14 cellular contexts compared by ENCODE assay signal in the genomic region with DNA sequence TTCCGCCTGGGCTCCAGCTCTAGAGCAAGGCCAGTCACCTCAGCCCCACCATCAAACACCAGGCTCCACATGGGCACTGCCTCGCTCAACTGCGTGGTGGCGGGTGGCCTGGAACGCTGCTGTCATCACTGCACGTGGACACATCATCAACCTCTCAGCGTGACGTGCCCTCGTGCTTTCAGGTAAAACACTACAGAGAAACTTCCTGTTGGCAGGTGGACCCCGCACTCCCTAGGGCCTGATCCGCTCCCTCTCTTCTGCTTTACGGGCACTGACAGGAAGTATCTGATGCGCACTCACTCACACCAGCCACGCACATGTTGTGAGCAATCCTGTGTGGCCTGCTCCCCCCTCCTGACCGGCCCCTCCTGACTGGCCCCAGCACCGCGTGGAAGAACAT.
DNase-seq lines count a peak whose midpoint lies in the region; ATAC-seq, FAIRE-seq and TF ChIP-seq lines count a peak whose summit lies in the region.
"Had no signal": no experiment of that assay in that cellular context is flagged by ENCODE, and none has a peak within 500 bp of the region (broad histone marks: within the 10 kb centered on the region; RNA-seq: fewer than 3 reads in every experiment).

No MANE protein-coding gene starts in this region.

- no peak for DNase-seq in Calu3
- DNase-seq in KBM-7, result peak; percentile 47
- DNase-seq in K562 (ENCODE audit: extremely low read depth in 1 of 4, low spot score in 3 of 4), result no peak
- no peak for DNase-seq in natural killer cell
- DNase-seq in colonic mucosa, result no peak
- no peak for DNase-seq in C1 segment of cervical spinal cord (lab: John Stamatoyannopoulos, UW)
- no peak for DNase-seq in hippocampal formation (lab: John Stamatoyannopoulos, UW)
- no peak for DNase-seq in NCI-H1694 treated with DMSO at 0.1 percent for 48 hours (lab: John Stamatoyannopoulos, UW)
- DNase-seq: cortex of kidney, DMS53, left ventricle myocardium superior, NCI-H526 had no signal

- H3K9me1 ChIP-seq in K562 (ENCODE audit: control insufficient read depth, insufficient read depth, low read length), result peaks cover 21% of the 10 kb centered on the region

- FAIRE-seq in K562 (lab: Jason Lieb, UNC), result no peak
- FAIRE-seq: frontal cortex had no signal

- H3K9ac ChIP-seq in K562 (ENCODE audit: insufficient read depth in 1 of 2, low read depth in 2 of 2, low read length in 2 of 2), result peak overlapping the region in 1 of 2 experiments; percentile 83; a peak in 2 of 4 replicates
- H3K9ac ChIP-seq in colonic mucosa (ENCODE audit: low read depth in 2 of 2, low read length in 2 of 2), result no peak overlapping the region

- no peak for TF ChIP-seq POLR2A in K562 (conservative IDR thresholded peaks at IDR 0.05)

- TF ChIP-seq RAD21 in K562 (CRISPR knock-in tag; conservative IDR thresholded peaks at IDR 0.05 in 1 of 2, IDR thresholded peaks at IDR 0.05 in 1 of 2), result no peak

- H3K9me3 Mint-ChIP-seq in Calu3 (ENCODE audit: low read depth, unreplicated experiment) (no peaks in the 10 kb centered on the region), natural killer cell (no peaks in the 10 kb centered on the region)

- WGBS in K562 (ENCODE audit: insufficient coverage, low coverage, missing lambda C conversion rate), result 95% methylated on average over 16 of the region's 17 CpGs

- POLR2A ChIA-PET in K562 (lab: Yijun Ruan, JAX), result interaction anchor here (0.6 to 1.1 kb wide), 3 partner anchors 10 to 109 kb away, joined by 3 read pairs; no protein-coding TSS in a partner anchor

- H3K79me2 ChIP-seq in K562 (ENCODE audit: control insufficient read depth, insufficient read depth, low read length), result peaks cover 92% of the 10 kb centered on the region

- no peak overlapping the region for H3K4me2 ChIP-seq in K562 (ENCODE audit: insufficient read depth, low read length)

- TF ChIP-seq CTCF in Calu3 (IDR thresholded peaks at IDR 0.05; ENCODE audit: unreplicated experiment) (no peak), K562 (IDR thresholded peaks at IDR 0.05 in 2 of 3, conservative IDR thresholded peaks at IDR 0.05 in 1 of 3; ENCODE audit: insufficient read depth in 2 of 3, low read depth in 1 of 3, low read length in 3 of 3) (no peak), natural killer cell (IDR thresholded peaks at IDR 0.05) (no peak), colonic mucosa (IDR thresholded peaks at IDR 0.05) (no peak)

- H3K27me3 Mint-ChIP-seq in Calu3 (ENCODE audit: unreplicated experiment) (no peaks in the 10 kb centered on the region), natural killer cell (ENCODE audit: low read depth in 2 of 2) (no peaks in the 10 kb centered on the region)

- H4K20me1 ChIP-seq in K562 (replicated peaks; ENCODE audit: control insufficient read depth, insufficient read depth, low read length), result peaks cover 82% of the 10 kb centered on the region

- ATAC-seq in K562 (no peak), natural killer cell (peak; percentile 23 to 54 (median 30))
- ATAC-seq: left ventricle myocardium superior had no signal

- H3K4me1 ChIP-seq in K562 (replicated peaks in 1 of 2; ENCODE audit: control insufficient read depth in 2 of 2, insufficient read depth in 2 of 2, low read length in 2 of 2) (peaks cover 33 to 50% of the 10 kb centered on the region in 2 experiments), colonic mucosa (peaks cover under 1% of the 10 kb centered on the region)
- H3K4me1 ChIP-seq: SJSA1 had no signal

- no peak for TF ChIP-seq EP300 in K562 (IDR thresholded peaks at IDR 0.05; ENCODE audit: low read length)

- H3K4me3 ChIP-seq in K562, result no peak overlapping the region
- H3K4me3 ChIP-seq in colonic mucosa, result no peak overlapping the region
- H3K4me3 ChIP-seq: SJSA1 had no signal

- CTCF ChIA-PET in Calu3 (lab: Charles Lee) (no interaction called here), K562 (lab: Yijun Ruan, JAX; ENCODE audit: low intra/inter-chr PET ratio) (no interaction called here)

- no peaks in the 10 kb centered on the region for H3K9me3 ChIP-seq in K562 (replicated peaks; ENCODE audit: control insufficient read depth, insufficient read depth, low read depth, low read length)
- no peaks in the 10 kb centered on the region for H3K9me3 ChIP-seq in colonic mucosa
- H3K9me3 ChIP-seq: SJSA1 had no signal

- H3K27me3 ChIP-seq in K562 (ENCODE audit: control insufficient read depth in 2 of 2, insufficient read depth in 2 of 2, low read length in 2 of 2) (no peaks in the 10 kb centered on the region), colonic mucosa (no peaks in the 10 kb centered on the region)
- H3K27me3 ChIP-seq: SJSA1 had no signal

- peaks cover 35% of the 10 kb centered on the region for H3K36me3 Mint-ChIP-seq in Calu3 (ENCODE audit: insufficient read depth, unreplicated experiment)
- H3K36me3 Mint-ChIP-seq in natural killer cell, result no peaks in the 10 kb centered on the region

- peaks cover 44% of the 10 kb centered on the region for H3K4me1 Mint-ChIP-seq in Calu3 (ENCODE audit: low read depth, unreplicated experiment)
- H3K4me1 Mint-ChIP-seq in natural killer cell, result peaks cover 62 to 71% of the 10 kb centered on the region in 2 donors

- intact Hi-C loops in Calu3 (cut with micrococcal nuclease; ENCODE audit: unreplicated experiment) (no loop called here), K562 (cut with micrococcal nuclease) (no loop called here), natural killer cell (cut with micrococcal nuclease) (no loop called here), colonic mucosa (cut with DNase I) (no loop called here)

- in situ Hi-C loops in KBM-7 (cut with MboI; ENCODE audit: low pct_unique_long_range_greater_than_20kb, low sequenced_read_pairs) (no loop called here), K562 (cut with MboI) (no loop called here)

- no peak overlapping the region for H2AFZ ChIP-seq in K562 (ENCODE audit: low read depth, low read length)

- BruUV-seq in Calu3 (replicated peaks; lab: Mats Ljungman, UMichigan) (no TSS peak), K562 (replicated peaks; lab: Mats Ljungman, UMichigan) (no TSS peak)

- H3K27ac ChIP-seq in K562 (ENCODE audit: extremely low read depth, low read depth, low read length), result no peak overlapping the region
- no peak overlapping the region for H3K27ac ChIP-seq in colonic mucosa
- H3K27ac ChIP-seq: SJSA1 had no signal

- no peak overlapping the region for H3K4me3 Mint-ChIP-seq in Calu3 (ENCODE audit: low read depth, unreplicated experiment)
- H3K4me3 Mint-ChIP-seq in natural killer cell, result peak overlapping the region; percentile 1

- H3K27ac Mint-ChIP-seq in Calu3 (ENCODE audit: unreplicated experiment), result peak overlapping the region; percentile 22
- peak overlapping the region; percentile 47 to 80 for H3K27ac Mint-ChIP-seq in natural killer cell

- peaks cover 34% of the 10 kb centered on the region; the same call in 2 of the 3 replicates for H3K36me3 ChIP-seq in K562 (ENCODE audit: control insufficient read depth, insufficient read depth, low read length)
- no peaks in the 10 kb centered on the region for H3K36me3 ChIP-seq in colonic mucosa

TF ChIP-seq in K562, 482 proteins besides CTCF, POLR2A, EP300 and RAD21:
- TF ChIP-seq ZNF239 (CRISPR knock-in tag; IDR thresholded peaks at IDR 0.05) (no peak), WHSC1 (IDR thresholded peaks at IDR 0.05; ENCODE audit: low read length) (no peak), BRD9 (IDR thresholded peaks at IDR 0.05; ENCODE audit: low read depth, partially characterized antibody) (no peak), EHMT2 (IDR thresholded peaks at IDR 0.05) (no peak), POLR2G (IDR thresholded peaks at IDR 0.05; ENCODE audit: low read depth, low read length) (peak; percentile 36; the same call in 1 of the 2 replicates), GATAD2A (IDR thresholded peaks at IDR 0.05) (no peak), TEAD4 (IDR thresholded peaks at IDR 0.05; ENCODE audit: low read length) (no peak), TEAD4 (CRISPR knock-in tag; IDR thresholded peaks at IDR 0.05; ENCODE audit: borderline replicate concordance) (no peak), ZNF77 (CRISPR knock-in tag; IDR thresholded peaks at IDR 0.05) (no peak), RBM22 (IDR thresholded peaks at IDR 0.05; ENCODE audit: low read depth, low read length, poor library complexity, severe bottlenecking) (peak; percentile 72), PCBP1 (IDR thresholded peaks at IDR 0.05; ENCODE audit: low read depth, low read length, poor library complexity, severe bottlenecking) (no peak)
- TF ChIP-seq, protein P1, sequence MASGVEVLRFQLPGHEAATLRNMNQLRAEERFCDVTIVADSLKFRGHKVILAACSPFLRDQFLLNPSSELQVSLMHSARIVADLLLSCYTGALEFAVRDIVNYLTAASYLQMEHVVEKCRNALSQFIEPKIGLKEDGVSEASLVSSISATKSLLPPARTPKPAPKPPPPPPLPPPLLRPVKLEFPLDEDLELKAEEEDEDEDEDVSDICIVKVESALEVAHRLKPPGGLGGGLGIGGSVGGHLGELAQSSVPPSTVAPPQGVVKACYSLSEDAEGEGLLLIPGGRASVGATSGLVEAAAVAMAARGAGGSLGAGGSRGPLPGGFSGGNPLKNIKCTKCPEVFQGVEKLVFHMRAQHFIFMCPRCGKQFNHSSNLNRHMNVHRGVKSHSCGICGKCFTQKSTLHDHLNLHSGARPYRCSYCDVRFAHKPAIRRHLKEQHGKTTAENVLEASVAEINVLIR (CRISPR knock-in tag; IDR thresholded peaks at IDR 0.05), result no peak
